14 cellular contexts compared by ENCODE assay signal in the genomic region with DNA sequence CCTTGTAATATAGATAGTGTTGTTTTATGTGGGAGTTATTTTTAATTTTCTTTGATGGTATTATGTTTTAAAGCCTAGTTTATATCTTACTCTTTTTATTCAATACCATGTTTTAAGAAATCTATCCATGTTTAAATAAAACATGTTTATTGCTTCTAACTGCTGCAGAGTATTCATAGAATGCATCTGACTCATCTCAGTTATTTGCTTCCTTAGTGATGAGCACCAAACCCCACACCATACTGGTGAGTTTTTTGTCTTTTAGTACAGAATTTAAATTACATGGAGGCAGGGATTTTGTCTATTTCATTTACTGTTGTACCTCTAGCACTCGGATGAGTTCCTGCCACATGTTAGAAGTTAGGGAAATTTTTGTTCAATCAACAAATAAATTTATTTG.
DNase-seq lines count a peak whose midpoint lies in the region; ATAC-seq and TF ChIP-seq lines count a peak whose summit lies in the region.
"Had no signal": no experiment of that assay in that cellular context is flagged by ENCODE, and none has a peak within 500 bp of the region (broad histone marks: within the 10 kb centered on the region; RNA-seq: fewer than 3 reads in every experiment).

No MANE protein-coding gene starts in this region.

- H2BK15ac ChIP-seq in IMR-90 (ENCODE audit: low read depth, low read length): no peak overlapping the region

- H3K9ac ChIP-seq in IMR-90 (ENCODE audit: low read depth, low read length) (no peak overlapping the region), smooth muscle cell (ENCODE audit: low read depth) (no peak overlapping the region)
- H3K9ac ChIP-seq: BLaER1 treated with 17β-estradiol and CSF1 and Interleukin-3, amounts not matched to agents 10 nM and 100 nM had no signal

- H3K27me3 ChIP-seq in IMR-90 (ENCODE audit: control insufficient read depth, insufficient read depth, low read length) (no peaks in the 10 kb centered on the region), smooth muscle cell (ENCODE audit: low read depth) (no peaks in the 10 kb centered on the region)
- H3K27me3 ChIP-seq: BLaER1 treated with 17β-estradiol and CSF1 and Interleukin-3, amounts not matched to agents 10 nM and 100 nM had no signal

- no peak for TF ChIP-seq POLR2A in IMR-90 (IDR thresholded peaks at IDR 0.05; ENCODE audit: low read depth, low read length)
- no peak for TF ChIP-seq POLR2A in lower leg skin (IDR thresholded peaks at IDR 0.05)

- 0 out of 2 replicates have a peak, but pooled peaks have one; percentile 35 for ATAC-seq in IMR-90 (ENCODE audit: low read depth)
- no peak for ATAC-seq in mucosa of descending colon

- DNase-seq in IMR-90 (peak; percentile 2), astrocyte of the hippocampus (ENCODE audit: low read depth, low spot score) (peak; percentile 30), kidney tubule cell (ENCODE audit: low spot score) (peak; percentile 36), smooth muscle cell (lab: John Stamatoyannopoulos, UW; ENCODE audit: unreplicated experiment) (no peak), DMS153 (lab: John Stamatoyannopoulos, UW) (no peak), mucosa of descending colon (no peak), lower leg skin (ENCODE audit: low spot score in 2 of 2) (no peak)
- DNase-seq: Caco-2; CD4-positive, CD25-positive, alpha-beta regulatory T cell; CD8-positive, alpha-beta memory T cell; DMS79; GDM1 had no signal

- H4K91ac ChIP-seq in IMR-90 (ENCODE audit: insufficient read depth, low read depth, low read length): no peak overlapping the region

- TF ChIP-seq CTCF in IMR-90 (conservative IDR thresholded peaks at IDR 0.05; ENCODE audit: low read depth, low read length) (no peak), smooth muscle cell (IDR thresholded peaks at IDR 0.05; ENCODE audit: borderline replicate concordance, insufficient read depth, poor library complexity, severe bottlenecking) (no peak), mucosa of descending colon (IDR thresholded peaks at IDR 0.05) (no peak), lower leg skin (IDR thresholded peaks at IDR 0.05) (no peak)

- H2BK20ac ChIP-seq in IMR-90 (ENCODE audit: low read depth, low read length): no peak overlapping the region

- H2BK120ac ChIP-seq in IMR-90 (ENCODE audit: low read depth, low read length): no peak overlapping the region

- no peak overlapping the region for H3K18ac ChIP-seq in IMR-90 (ENCODE audit: low read depth, low read length)

- no peak overlapping the region for H3K4me2 ChIP-seq in IMR-90 (ENCODE audit: low read depth, low read length)
- H3K4me2 ChIP-seq in smooth muscle cell: no peak overlapping the region
- H3K4me2 ChIP-seq: BLaER1 treated with 17β-estradiol and CSF1 and Interleukin-3, amounts not matched to agents 10 nM and 100 nM had no signal

- H3K56ac ChIP-seq in IMR-90 (ENCODE audit: extremely low read depth, insufficient read depth, low read length): no peak overlapping the region

- H3K27ac ChIP-seq in IMR-90 (ENCODE audit: insufficient read depth, low read length): no peak overlapping the region
- peak overlapping the region; percentile 34 for H3K27ac ChIP-seq in smooth muscle cell (ENCODE audit: low read depth)
- H3K27ac ChIP-seq: BLaER1 treated with 17β-estradiol and CSF1 and Interleukin-3, amounts not matched to agents 10 nM and 100 nM had no signal

- CTCF ChIA-PET in IMR-90 (lab: Yijun Ruan, JAX): no interaction called here

- no peak overlapping the region for H2AK9ac ChIP-seq in IMR-90 (replicated peaks; ENCODE audit: low read depth, low read length, poor library complexity)

- TF ChIP-seq RAD21 in IMR-90 (IDR thresholded peaks at IDR 0.05; ENCODE audit: low read length): no peak

- POLR2A ChIA-PET in IMR-90 (lab: Charles Lee; ENCODE audit: unreplicated experiment): no interaction called here

- no peaks in the 10 kb centered on the region for H3K9me1 ChIP-seq in IMR-90 (ENCODE audit: insufficient read depth, low read length)

- in situ Hi-C loops in IMR-90 (cut with MboI; ENCODE audit: low sequenced_read_pairs): no loop called here

- no peaks in the 10 kb centered on the region for H3K9me3 ChIP-seq in IMR-90 (ENCODE audit: control insufficient read depth, insufficient read depth, low read length)
- H3K9me3 ChIP-seq in smooth muscle cell (replicated peaks; ENCODE audit: low read depth): no peaks in the 10 kb centered on the region
- no peaks in the 10 kb centered on the region for H3K9me3 ChIP-seq in mucosa of descending colon
- H3K9me3 ChIP-seq: BLaER1 treated with 17β-estradiol and CSF1 and Interleukin-3, amounts not matched to agents 10 nM and 100 nM; Caco-2; HAP-1 had no signal

- H3K14ac ChIP-seq in IMR-90 (replicated peaks; ENCODE audit: low read depth, low read length): no peak overlapping the region

- no peaks in the 10 kb centered on the region for H3K79me1 ChIP-seq in IMR-90 (ENCODE audit: low read depth in 1 of 2, low read length in 2 of 2)

- H3F3A ChIP-seq in smooth muscle cell (ENCODE audit: low read depth): peaks cover 13% of the 10 kb centered on the region

- BruUV-seq in IMR-90 (replicated peaks; lab: Mats Ljungman, UMichigan): no TSS peak

- WGBS in IMR-90 (ENCODE audit: extremely low coverage in 2 of 2, insufficient read length in 1 of 2), 2 experiments: no CpG with 5 or more reads among the region's 1 CpG
- 75% methylated on average over 1 of the region's 1 CpG for WGBS in smooth muscle cell (ENCODE audit: low lambda C conversion rate)
- 87 to 98% methylated on average over 1 of the region's 1 CpG for WGBS in lower leg skin, 2 donors

- intact Hi-C loops in IMR-90 (cut with micrococcal nuclease): no loop called here
- intact Hi-C loops in mucosa of descending colon (cut with DNase I, micrococcal nuclease): no loop called here
- intact Hi-C loops in lower leg skin (cut with DNase I; ENCODE audit: low total_unique reads): no loop called here

- H3K4me1 ChIP-seq in IMR-90 (ENCODE audit: control insufficient read depth, insufficient read depth, low read length) (no peaks in the 10 kb centered on the region), smooth muscle cell (ENCODE audit: low read depth) (peaks cover 7% of the 10 kb centered on the region), mucosa of descending colon (ENCODE audit: low read depth) (no peaks in the 10 kb centered on the region)
- H3K4me1 ChIP-seq: BLaER1 treated with 17β-estradiol and CSF1 and Interleukin-3, amounts not matched to agents 10 nM and 100 nM; Caco-2; HAP-1 had no signal

- no peak overlapping the region for H4K5ac ChIP-seq in IMR-90 (ENCODE audit: low read depth, low read length)

- no peak overlapping the region for H4K8ac ChIP-seq in IMR-90 (ENCODE audit: low read depth in 2 of 2, low read length in 2 of 2)

- no peak overlapping the region for H3K4me3 ChIP-seq in IMR-90 (ENCODE audit: insufficient read depth, low read depth, low read length)
- no peak overlapping the region for H3K4me3 ChIP-seq in smooth muscle cell
- no peak overlapping the region for H3K4me3 ChIP-seq in mucosa of descending colon
- H3K4me3 ChIP-seq in lower leg skin (ENCODE audit: low read depth, poor library complexity, severe bottlenecking): no peak overlapping the region
- H3K4me3 ChIP-seq: BLaER1 treated with 17β-estradiol and CSF1 and Interleukin-3, amounts not matched to agents 10 nM and 100 nM; HAP-1 had no signal

- H2AFZ ChIP-seq in IMR-90 (replicated peaks; ENCODE audit: low read length, poor library complexity) (no peak overlapping the region), smooth muscle cell (ENCODE audit: low read depth) (no peak overlapping the region)

- no peak overlapping the region for H3K4ac ChIP-seq in IMR-90 (ENCODE audit: low read depth, low read length)

- H3K36me3 ChIP-seq in IMR-90 (ENCODE audit: control insufficient read depth, insufficient read depth, low read length) (no peaks in the 10 kb centered on the region), smooth muscle cell (ENCODE audit: low read depth) (no peaks in the 10 kb centered on the region), mucosa of descending colon (ENCODE audit: low read depth) (no peaks in the 10 kb centered on the region)
- H3K36me3 ChIP-seq: BLaER1 treated with 17β-estradiol and CSF1 and Interleukin-3, amounts not matched to agents 10 nM and 100 nM; HAP-1 had no signal

- H3K23ac ChIP-seq in IMR-90 (ENCODE audit: low read depth, low read length): no peak overlapping the region

- H2AK5ac ChIP-seq in IMR-90 (ENCODE audit: low read depth, low read length): no peak overlapping the region

- H2BK5ac ChIP-seq in IMR-90 (ENCODE audit: low read depth, low read length, poor library complexity, severe bottlenecking): no peak overlapping the region

- dilution Hi-C loops in IMR-90 (cut with HindIII; ENCODE audit: low sequenced_read_pairs, unreplicated experiment): no loop called here

- no peaks in the 10 kb centered on the region for H3K79me2 ChIP-seq in smooth muscle cell (ENCODE audit: low read depth)

- H4K20me1 ChIP-seq in IMR-90 (ENCODE audit: insufficient read depth, low read length) (no peaks in the 10 kb centered on the region), smooth muscle cell (ENCODE audit: low read depth) (no peaks in the 10 kb centered on the region)
- H4K20me1 ChIP-seq: BLaER1 treated with 17β-estradiol and CSF1 and Interleukin-3, amounts not matched to agents 10 nM and 100 nM had no signal

TF ChIP-seq in IMR-90, 13 proteins besides CTCF, POLR2A, EP300 and RAD21:
- TF ChIP-seq MAZ (IDR thresholded peaks at IDR 0.05; ENCODE audit: borderline replicate concordance, low read depth, low read length) (no peak), CEBPB (IDR thresholded peaks at IDR 0.05; ENCODE audit: low read depth, low read length) (no peak), ELK1 (IDR thresholded peaks at IDR 0.05; ENCODE audit: borderline replicate concordance, low read depth, low read length) (no peak), RFX5 (IDR thresholded peaks at IDR 0.05; ENCODE audit: low read depth, low read length) (no peak), NFE2L2 (IDR thresholded peaks at IDR 0.05; ENCODE audit: low read depth, low read length) (no peak), SMC3 (IDR thresholded peaks at IDR 0.05; ENCODE audit: low read depth, low read length) (no peak), FOS (IDR thresholded peaks at IDR 0.05; ENCODE audit: low read depth, low read length) (no peak), BHLHE40 (IDR thresholded peaks at IDR 0.05; ENCODE audit: low read depth, low read length) (no peak), MAFK (IDR thresholded peaks at IDR 0.05; ENCODE audit: low read depth, low read length) (no peak), RCOR1 (IDR thresholded peaks at IDR 0.05; ENCODE audit: insufficient replicate concordance, low read length) (no peak), CHD1 (IDR thresholded peaks at IDR 0.05; ENCODE audit: low read depth, low read length) (no peak)

Comparison
In these comparisons a context has a peak if more than half of its experiments do, and no peak if none do; other contexts are left out.
1. DNase-seq: peak in IMR-90 (single experiment), astrocyte of the hippocampus (single experiment) and kidney tubule cell (single experiment); none in smooth muscle cell (single experiment), DMS153 (single experiment), mucosa of descending colon (0 of 3) and lower leg skin (0 of 2).